ENCODE assay signal across 17 cellular contexts in the genomic region with DNA sequence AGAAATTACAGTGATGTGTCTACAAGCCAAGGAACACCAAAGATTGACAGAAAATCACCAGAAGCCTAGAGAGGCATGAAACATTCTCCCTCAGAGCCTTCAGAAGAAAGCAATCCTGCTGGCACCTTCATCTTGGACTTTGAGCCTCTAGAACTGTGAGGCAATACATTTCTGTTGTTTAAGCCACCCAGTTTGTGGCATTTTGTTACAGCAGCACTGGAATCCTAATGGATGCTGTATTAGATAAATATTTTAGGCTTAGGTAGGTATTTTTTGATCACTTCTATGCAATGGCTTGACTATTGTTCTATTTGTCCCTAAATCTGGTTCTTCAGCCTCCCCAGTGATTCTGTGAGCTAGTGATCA.
DNase-seq lines count a peak whose midpoint lies in the region; ATAC-seq and TF ChIP-seq lines count a peak whose summit lies in the region.
"Had no signal": no experiment of that assay in that cellular context is flagged by ENCODE, and none has a peak within 500 bp of the region (broad histone marks: within the 10 kb centered on the region; RNA-seq: fewer than 3 reads in every experiment).

No MANE protein-coding gene starts in this region.

- peak overlapping the region; percentile 78 for H3K56ac ChIP-seq in IMR-90 (ENCODE audit: extremely low read depth, insufficient read depth, low read length)

- H3K14ac ChIP-seq in IMR-90 (replicated peaks; ENCODE audit: low read depth, low read length) (peak overlapping the region; percentile 60), mesenchymal stem cell (ENCODE audit: low read length in 2 of 2) (no peak overlapping the region)

- H2BK5ac ChIP-seq in IMR-90 (ENCODE audit: low read depth, low read length, poor library complexity, severe bottlenecking) (peak overlapping the region; percentile 94), mesenchymal stem cell (ENCODE audit: low read depth, low read length, poor library complexity, severe bottlenecking) (no peak overlapping the region)

- intact Hi-C loops in IMR-90 (cut with micrococcal nuclease): loop anchor here (2.0 to 5.0 kb wide), 2 partner anchors 203 to 1692 kb away; a partner anchor contains a TSS

- H3K79me1 ChIP-seq in IMR-90 (ENCODE audit: low read depth in 1 of 2, low read length in 2 of 2) (no peaks in the 10 kb centered on the region; a peak in 1 of 4 replicates), mesenchymal stem cell (replicated peaks; ENCODE audit: low read length, poor library complexity, severe bottlenecking) (no peaks in the 10 kb centered on the region)

- no peaks in the 10 kb centered on the region for H4K20me1 ChIP-seq in IMR-90 (ENCODE audit: insufficient read depth, low read length)

- peak overlapping the region; percentile 74 for H2AK9ac ChIP-seq in IMR-90 (replicated peaks; ENCODE audit: low read depth, low read length, poor library complexity)

- H2AK5ac ChIP-seq in IMR-90 (ENCODE audit: low read depth, low read length) (peak overlapping the region; percentile 92), mesenchymal stem cell (ENCODE audit: low read length, severe bottlenecking) (no peak overlapping the region)

- H2BK15ac ChIP-seq in IMR-90 (ENCODE audit: low read depth, low read length): peak overlapping the region; percentile 53
- H2BK15ac ChIP-seq in mesenchymal stem cell (ENCODE audit: low read depth, poor library complexity, severe bottlenecking): no peak overlapping the region

- no peak for TF ChIP-seq CTCF in IMR-90 (conservative IDR thresholded peaks at IDR 0.05; ENCODE audit: low read depth, low read length)

- H3K4me2 ChIP-seq in IMR-90 (ENCODE audit: low read depth, low read length): peak overlapping the region; percentile 27; the same call in 1 of the 2 replicates
- no peak overlapping the region for H3K4me2 ChIP-seq in mesenchymal stem cell (ENCODE audit: low read length, poor library complexity, severe bottlenecking)
- H3K4me2 ChIP-seq: A549 had no signal

- peak overlapping the region; percentile 81 for H3K4ac ChIP-seq in IMR-90 (ENCODE audit: low read depth, low read length)
- H3K4ac ChIP-seq in mesenchymal stem cell (ENCODE audit: low read depth in 1 of 2, low read length in 2 of 2): no peak overlapping the region

- H3K4me3 ChIP-seq in ACC112 (ENCODE audit: low read depth, low read length) (peak overlapping the region; percentile 23; the same call in 1 of the 2 replicates), IMR-90 (ENCODE audit: insufficient read depth, low read depth, low read length) (no peak overlapping the region), mesenchymal stem cell (ENCODE audit: insufficient read depth in 1 of 2, low read depth in 1 of 2, low read length in 2 of 2) (no peak overlapping the region)
- H3K4me3 ChIP-seq: A549, K562, Peyer's patch had no signal

- H3K79me2 ChIP-seq in ACC112 (ENCODE audit: control insufficient read depth, insufficient read depth, low read length, unreplicated experiment): no peaks in the 10 kb centered on the region

- H4K91ac ChIP-seq in IMR-90 (ENCODE audit: insufficient read depth, low read depth, low read length) (peak overlapping the region; percentile 97), mesenchymal stem cell (ENCODE audit: low read length) (no peak overlapping the region)

- H3K23ac ChIP-seq in IMR-90 (ENCODE audit: low read depth, low read length) (peak overlapping the region; percentile 74), mesenchymal stem cell (ENCODE audit: low read length in 2 of 2) (no peak overlapping the region)

- H4K8ac ChIP-seq in IMR-90 (ENCODE audit: low read depth in 2 of 2, low read length in 2 of 2) (peak overlapping the region; percentile 79 to 97), mesenchymal stem cell (ENCODE audit: low read length) (no peak overlapping the region)

- no peaks in the 10 kb centered on the region for H3K27me3 ChIP-seq in ACC112 (ENCODE audit: insufficient read depth, low read length)
- no peaks in the 10 kb centered on the region for H3K27me3 ChIP-seq in IMR-90 (ENCODE audit: control insufficient read depth, insufficient read depth, low read length)
- no peaks in the 10 kb centered on the region for H3K27me3 ChIP-seq in mesenchymal stem cell (ENCODE audit: control insufficient read depth in 1 of 2, insufficient read depth in 1 of 2, low read length in 2 of 2)
- H3K27me3 ChIP-seq: Peyer's patch had no signal

- peak overlapping the region; percentile 12; the same call in 1 of the 2 replicates for H3K9ac ChIP-seq in IMR-90 (ENCODE audit: low read depth, low read length)
- peak overlapping the region; percentile 54 for H3K9ac ChIP-seq in mesenchymal stem cell (ENCODE audit: low read length)

- no peaks in the 10 kb centered on the region for H3K36me3 ChIP-seq in ACC112 (ENCODE audit: insufficient read depth, low read length)
- H3K36me3 ChIP-seq in IMR-90 (ENCODE audit: control insufficient read depth, insufficient read depth, low read length): no peaks in the 10 kb centered on the region; the same call in 1 of the 2 replicates
- H3K36me3 ChIP-seq in mesenchymal stem cell (ENCODE audit: control insufficient read depth in 1 of 2, insufficient read depth in 2 of 2, low read depth in 1 of 2, low read length in 2 of 2): no peaks in the 10 kb centered on the region
- H3K36me3 ChIP-seq: Peyer's patch had no signal

- CTCF ChIA-PET in IMR-90 (lab: Yijun Ruan, JAX): no interaction called here

- H3K18ac ChIP-seq in IMR-90 (ENCODE audit: low read depth, low read length): peak overlapping the region; percentile 99
- H3K18ac ChIP-seq in mesenchymal stem cell (ENCODE audit: low read depth in 1 of 2, low read length in 2 of 2): no peak overlapping the region

- ATAC-seq in IMR-90 (ENCODE audit: low read depth) (no peak), GM18868 (IDR thresholded peaks at IDR 0.05; ENCODE audit: unreplicated experiment) (no peak), GM18867 (IDR thresholded peaks at IDR 0.05; ENCODE audit: unreplicated experiment) (no peak), GM19455 (IDR thresholded peaks at IDR 0.05; ENCODE audit: unreplicated experiment) (no peak)
- ATAC-seq: A549, K562 had no signal

- POLR2A ChIA-PET in IMR-90 (lab: Charles Lee; ENCODE audit: unreplicated experiment): no interaction called here

- in situ Hi-C loops in IMR-90 (cut with MboI; ENCODE audit: low sequenced_read_pairs): no loop called here

- dilution Hi-C loops in IMR-90 (cut with HindIII; ENCODE audit: low sequenced_read_pairs, unreplicated experiment): no loop called here

- H2BK20ac ChIP-seq in IMR-90 (ENCODE audit: low read depth, low read length): peak overlapping the region; percentile 93

- no peak overlapping the region for H2BK12ac ChIP-seq in mesenchymal stem cell (ENCODE audit: low read length in 2 of 2)

- TSS peak; percentile 84 for BruUV-seq in IMR-90 (replicated peaks; lab: Mats Ljungman, UMichigan)

- peaks cover 8% of the 10 kb centered on the region; the same call in 1 of the 2 replicates for H3K9me1 ChIP-seq in IMR-90 (ENCODE audit: insufficient read depth, low read length)

- no peak for DNase-seq in IMR-90
- DNase-seq in epithelial cell of prostate (ENCODE audit: low read depth, low spot score): no peak
- DNase-seq in mesenchymal stem cell: no peak
- no peak for DNase-seq in iPS-NIHi7 (ENCODE audit: extremely low spot score)
- DNase-seq: C1 segment of cervical spinal cord, DMS79 treated with DMSO at 0.1 percent for 48 hours, GOT3, NCI-H1105, NCI-H2081, Peyer's patch, SHP77 had no signal

- TF ChIP-seq RAD21 in IMR-90 (IDR thresholded peaks at IDR 0.05; ENCODE audit: low read length): no peak

- peak overlapping the region; percentile 91 for H2BK120ac ChIP-seq in IMR-90 (ENCODE audit: low read depth, low read length)
- no peak overlapping the region for H2BK120ac ChIP-seq in mesenchymal stem cell (ENCODE audit: low read depth, low read length)

- H4K5ac ChIP-seq in IMR-90 (ENCODE audit: low read depth, low read length): peak overlapping the region; percentile 94

- H3K9me3 ChIP-seq in IMR-90 (ENCODE audit: control insufficient read depth, insufficient read depth, low read length) (no peaks in the 10 kb centered on the region), mesenchymal stem cell (ENCODE audit: control insufficient read depth, low read length) (no peaks in the 10 kb centered on the region)
- H3K9me3 ChIP-seq: A549, Peyer's patch had no signal

- H2AFZ ChIP-seq in ACC112 (ENCODE audit: low read length, unreplicated experiment) (peak overlapping the region; percentile 43), IMR-90 (replicated peaks; ENCODE audit: low read length, poor library complexity) (no peak overlapping the region), mesenchymal stem cell (ENCODE audit: low read depth, low read length) (no peak overlapping the region)

- peak overlapping the region; percentile 100 for H3K27ac ChIP-seq in ACC112 (ENCODE audit: low read depth, low read length)
- H3K27ac ChIP-seq in IMR-90 (ENCODE audit: insufficient read depth, low read length): peak overlapping the region; percentile 97
- peak overlapping the region; percentile 27 for H3K27ac ChIP-seq in epithelial cell of prostate
- no peak overlapping the region for H3K27ac ChIP-seq in mesenchymal stem cell (ENCODE audit: low read length, poor library complexity, severe bottlenecking)
- H3K27ac ChIP-seq: A549, Peyer's patch had no signal

- no peak for TF ChIP-seq POLR2A in IMR-90 (IDR thresholded peaks at IDR 0.05; ENCODE audit: low read depth, low read length)

- H3K4me1 ChIP-seq in ACC112 (ENCODE audit: control insufficient read depth, insufficient read depth, low read length, unreplicated experiment) (peaks cover 54% of the 10 kb centered on the region), IMR-90 (ENCODE audit: control insufficient read depth, insufficient read depth, low read length) (peaks cover 17% of the 10 kb centered on the region), mesenchymal stem cell (ENCODE audit: control insufficient read depth, insufficient read depth, low read depth, low read length) (no peaks in the 10 kb centered on the region)
- H3K4me1 ChIP-seq: A549, Peyer's patch had no signal

TF ChIP-seq in IMR-90, 13 proteins besides CTCF, POLR2A, EP300 and RAD21 (continues in another document):
- TF ChIP-seq RFX5 (IDR thresholded peaks at IDR 0.05; ENCODE audit: low read depth, low read length) (no peak), FOS (IDR thresholded peaks at IDR 0.05; ENCODE audit: low read depth, low read length) (no peak), SMC3 (IDR thresholded peaks at IDR 0.05; ENCODE audit: low read depth, low read length) (no peak), CEBPB (IDR thresholded peaks at IDR 0.05; ENCODE audit: low read depth, low read length) (no peak), NFE2L2 (IDR thresholded peaks at IDR 0.05; ENCODE audit: low read depth, low read length) (no peak)
- TF ChIP-seq, protein P1, sequence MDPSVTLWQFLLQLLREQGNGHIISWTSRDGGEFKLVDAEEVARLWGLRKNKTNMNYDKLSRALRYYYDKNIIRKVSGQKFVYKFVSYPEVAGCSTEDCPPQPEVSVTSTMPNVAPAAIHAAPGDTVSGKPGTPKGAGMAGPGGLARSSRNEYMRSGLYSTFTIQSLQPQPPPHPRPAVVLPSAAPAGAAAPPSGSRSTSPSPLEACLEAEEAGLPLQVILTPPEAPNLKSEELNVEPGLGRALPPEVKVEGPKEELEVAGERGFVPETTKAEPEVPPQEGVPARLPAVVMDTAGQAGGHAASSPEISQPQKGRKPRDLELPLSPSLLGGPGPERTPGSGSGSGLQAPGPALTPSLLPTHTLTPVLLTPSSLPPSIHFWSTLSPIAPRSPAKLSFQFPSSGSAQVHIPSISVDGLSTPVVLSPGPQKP (IDR thresholded peaks at IDR 0.05; ENCODE audit: borderline replicate concordance, low read depth, low read length): no peak
